ENCODE assay signal across 10 cellular contexts in the genomic region with DNA sequence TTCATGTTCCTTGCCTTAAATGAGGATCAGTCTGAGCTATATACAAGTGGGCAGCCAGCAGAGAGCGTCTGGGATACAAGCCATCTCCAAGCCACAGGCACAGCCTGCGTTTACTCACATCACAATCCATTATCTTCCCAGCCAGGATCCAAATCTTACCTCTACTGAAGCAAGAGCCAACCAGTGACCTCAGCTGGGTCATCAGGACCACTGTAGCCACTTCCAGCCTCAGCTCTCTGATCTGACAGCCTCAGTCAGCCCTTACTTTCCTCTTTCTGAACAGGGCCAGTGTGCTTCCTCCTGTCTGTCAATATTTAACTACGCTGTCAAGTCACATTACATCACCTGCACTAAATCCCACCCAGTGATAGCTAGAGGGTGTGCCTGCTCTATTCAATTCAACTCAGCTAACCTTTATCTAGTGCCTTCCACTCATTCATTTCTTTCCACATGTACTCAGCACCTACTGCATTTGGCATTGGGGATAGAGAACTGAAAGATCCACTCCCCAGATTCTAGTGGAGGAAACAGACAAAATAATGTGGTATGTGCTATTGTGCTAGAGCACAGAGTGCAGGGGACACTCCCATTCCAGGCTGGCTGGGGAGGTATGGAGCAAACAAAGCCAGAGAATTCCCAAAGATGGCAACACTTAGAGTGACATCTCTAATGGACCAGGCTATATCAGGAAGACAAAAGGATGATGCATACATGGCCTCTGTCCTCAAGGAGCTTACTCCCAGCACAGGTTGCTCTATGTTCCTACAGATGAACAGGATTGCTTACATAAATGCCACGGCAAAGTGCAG.
DNase-seq lines count a peak whose midpoint lies in the region; ATAC-seq, FAIRE-seq and TF ChIP-seq lines count a peak whose summit lies in the region.
"Had no signal": no experiment of that assay in that cellular context is flagged by ENCODE, and none has a peak within 500 bp of the region (broad histone marks: within the 10 kb centered on the region; RNA-seq: fewer than 3 reads in every experiment).

No MANE protein-coding gene starts in this region.

- H3K27me3 Mint-ChIP-seq in naive thymus-derived CD8-positive, alpha-beta T cell: peaks cover 0 to 13% (median 0%) of the 10 kb centered on the region in 5 donors
- no peaks in the 10 kb centered on the region for H3K27me3 Mint-ChIP-seq in natural killer cell treated with Interleukin-12 subunit alpha and Interleukin-12 subunit beta and Interleukin-15 and Interleukin-18, amount 100 ng/mL, for 72 hours

- peak; percentile 51 for FAIRE-seq in colon (lab: Jason Lieb, UNC)
- FAIRE-seq: TTC549 had no signal

- no peak for TF ChIP-seq CTCF in tibial artery (IDR thresholded peaks at IDR 0.05)

- no peak overlapping the region for H3K4me3 Mint-ChIP-seq in naive thymus-derived CD8-positive, alpha-beta T cell
- H3K4me3 Mint-ChIP-seq in natural killer cell treated with Interleukin-12 subunit alpha and Interleukin-12 subunit beta and Interleukin-15 and Interleukin-18, amount 100 ng/mL, for 72 hours: no peak overlapping the region

- H3K27ac ChIP-seq in tibial artery: no peak overlapping the region
- H3K27ac ChIP-seq: BLaER1 treated with 17β-estradiol and CSF1 and Interleukin-3, amounts not matched to agents 10 nM and 100 nM had no signal

- no peaks in the 10 kb centered on the region for H3K4me1 ChIP-seq in tibial artery
- H3K4me1 ChIP-seq: BLaER1 treated with 17β-estradiol and CSF1 and Interleukin-3, amounts not matched to agents 10 nM and 100 nM had no signal

- POLR2A ChIA-PET in naive thymus-derived CD8-positive, alpha-beta T cell (lab: Charles Lee): no interaction called here

- no peaks in the 10 kb centered on the region for H3K36me3 ChIP-seq in tibial artery
- H3K36me3 ChIP-seq: BLaER1 treated with 17β-estradiol and CSF1 and Interleukin-3, amounts not matched to agents 10 nM and 100 nM had no signal

- intact Hi-C loops in tibial artery (cut with DNase I; ENCODE audit: low total_unique reads): no loop called here

- no peaks in the 10 kb centered on the region for H3K9me3 Mint-ChIP-seq in naive thymus-derived CD8-positive, alpha-beta T cell
- H3K9me3 Mint-ChIP-seq in natural killer cell treated with Interleukin-12 subunit alpha and Interleukin-12 subunit beta and Interleukin-15 and Interleukin-18, amount 100 ng/mL, for 72 hours: peaks cover 6% of the 10 kb centered on the region

- H3K9me3 ChIP-seq in tibial artery: no peaks in the 10 kb centered on the region
- H3K9me3 ChIP-seq: BLaER1 treated with 17β-estradiol and CSF1 and Interleukin-3, amounts not matched to agents 10 nM and 100 nM had no signal

- H3K27ac Mint-ChIP-seq in naive thymus-derived CD8-positive, alpha-beta T cell: no peak overlapping the region
- no peak overlapping the region for H3K27ac Mint-ChIP-seq in natural killer cell treated with Interleukin-12 subunit alpha and Interleukin-12 subunit beta and Interleukin-15 and Interleukin-18, amount 100 ng/mL, for 72 hours

- H3K27me3 ChIP-seq in tibial artery: no peaks in the 10 kb centered on the region
- H3K27me3 ChIP-seq: BLaER1 treated with 17β-estradiol and CSF1 and Interleukin-3, amounts not matched to agents 10 nM and 100 nM had no signal

- in situ Hi-C loops in ACHN (cut with HindIII; ENCODE audit: low pct_ligation_motif_present, low pct_unique_long_range_greater_than_20kb, low sequenced_read_pairs): no loop called here

- ATAC-seq in GM19455 (IDR thresholded peaks at IDR 0.05; ENCODE audit: unreplicated experiment) (peak; percentile 55), HG03520 (IDR thresholded peaks at IDR 0.05; ENCODE audit: unreplicated experiment) (peak; percentile 89)
- no peak for ATAC-seq in naive thymus-derived CD8-positive, alpha-beta T cell
- no peak for ATAC-seq in natural killer cell treated with Interleukin-12 subunit alpha and Interleukin-12 subunit beta and Interleukin-15 and Interleukin-18, amount 100 ng/mL, for 72 hours

- DNase-seq in ACHN (peak; percentile 56), retina (peak; percentile 88), tibial artery (no peak)
- no peak for DNase-seq in naive thymus-derived CD8-positive, alpha-beta T cell
- no peak for DNase-seq in natural killer cell treated with Interleukin-12 subunit alpha and Interleukin-12 subunit beta and Interleukin-15 and Interleukin-18, amount 100 ng/mL, for 72 hours (ENCODE audit: low spot score)

- H3K36me3 Mint-ChIP-seq in naive thymus-derived CD8-positive, alpha-beta T cell: no peaks in the 10 kb centered on the region
- H3K36me3 Mint-ChIP-seq in natural killer cell treated with Interleukin-12 subunit alpha and Interleukin-12 subunit beta and Interleukin-15 and Interleukin-18, amount 100 ng/mL, for 72 hours: no peaks in the 10 kb centered on the region

- H3K4me1 Mint-ChIP-seq in naive thymus-derived CD8-positive, alpha-beta T cell: peaks cover 0 to 2% (median 0%) of the 10 kb centered on the region in 4 donors
- H3K4me1 Mint-ChIP-seq in natural killer cell treated with Interleukin-12 subunit alpha and Interleukin-12 subunit beta and Interleukin-15 and Interleukin-18, amount 100 ng/mL, for 72 hours (ENCODE audit: low read depth in 2 of 2): no peaks in the 10 kb centered on the region

- H3K4me3 ChIP-seq in tibial artery: no peak overlapping the region
- H3K4me3 ChIP-seq: BLaER1 treated with 17β-estradiol and CSF1 and Interleukin-3, amounts not matched to agents 10 nM and 100 nM had no signal

Comparison
In these comparisons a context has a peak if more than half of its experiments do, and no peak if none do; other contexts are left out.
1. DNase-seq: peak in ACHN (single experiment) and retina (single experiment); none in naive thymus-derived CD8-positive, alpha-beta T cell (0 of 10), natural killer cell treated with Interleukin-12 subunit alpha and Interleukin-12 subunit beta and Interleukin-15 and Interleukin-18, amount 100 ng/mL, for 72 hours (single experiment) and tibial artery (0 of 2).
2. ATAC-seq: peak in GM19455 (single experiment) and HG03520 (single experiment); none in naive thymus-derived CD8-positive, alpha-beta T cell (0 of 2) and natural killer cell treated with Interleukin-12 subunit alpha and Interleukin-12 subunit beta and Interleukin-15 and Interleukin-18, amount 100 ng/mL, for 72 hours (0 of 2).